1 cellular context compared by ENCODE assay signal in the genomic region with DNA sequence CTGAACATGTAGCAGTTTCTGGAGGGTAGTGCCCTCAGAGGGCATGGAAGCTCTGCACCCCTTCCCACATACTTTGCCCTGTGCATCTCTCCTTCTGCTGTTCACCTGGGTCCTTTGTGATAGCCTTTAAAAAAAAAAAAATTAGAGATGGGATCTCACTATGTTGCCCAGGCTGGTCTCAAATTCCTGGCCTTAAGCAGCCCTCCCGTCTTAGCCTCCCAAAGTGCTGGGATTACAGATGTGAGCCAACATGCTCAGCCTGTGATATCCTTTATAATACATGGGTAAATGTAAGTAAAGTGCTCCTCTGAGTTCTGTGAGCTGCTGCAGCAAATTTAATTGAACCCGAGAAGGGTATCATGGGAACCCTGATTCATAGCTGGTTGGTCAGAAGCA.
A peak's percentile ranks its signal among the peaks of the same experiment; 100 is the strongest.
TF ChIP-seq lines count a peak whose summit lies in the region.

No MANE protein-coding gene starts in this region.

TF ChIP-seq in K562, 482 proteins besides CTCF, POLR2A, EP300 and RAD21:
- TF ChIP-seq ZNF696 (CRISPR knock-in tag; conservative IDR thresholded peaks at IDR 0.05) (no peak), SIRT6 (IDR thresholded peaks at IDR 0.05; ENCODE audit: low read depth, low read length) (no peak), ZNF121 (CRISPR knock-in tag; conservative IDR thresholded peaks at IDR 0.05) (peak; percentile 75)
